9 cellular contexts compared by ENCODE assay signal in the genomic region with DNA sequence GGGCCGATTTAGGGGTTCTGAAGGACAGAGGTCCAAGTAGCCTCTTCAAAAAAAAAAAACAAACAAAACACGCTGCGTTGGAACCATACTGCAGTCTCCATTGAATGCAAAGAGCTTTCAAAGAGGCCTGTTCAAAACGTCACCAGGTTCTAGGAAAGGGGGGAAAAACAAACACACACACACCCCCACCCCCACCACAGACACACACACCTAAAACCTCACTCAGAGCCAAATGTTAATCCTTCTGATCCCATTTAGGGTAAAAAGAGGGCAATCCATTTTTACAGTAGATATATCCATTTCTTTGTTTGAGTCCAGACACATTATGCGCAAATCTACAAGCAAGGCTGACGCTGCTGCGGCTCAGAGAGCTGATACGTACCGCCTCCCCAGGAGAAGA. TPM values are rescaled to one million over a fixed set of nuclear protein-coding genes. Genes with fewer than 3 reads are reported as not detected.
DNase-seq lines count a peak whose midpoint lies in the region; ATAC-seq and TF ChIP-seq lines count a peak whose summit lies in the region.
"Had no signal": no experiment of that assay in that cellular context is flagged by ENCODE, and none has a peak within 500 bp of the region (broad histone marks: within the 10 kb centered on the region; RNA-seq: fewer than 3 reads in every experiment).

No MANE protein-coding gene starts in this region.

- H3K27me3 Mint-ChIP-seq in IgD-negative memory B cell = peaks cover 9% of the 10 kb centered on the region
- no peaks in the 10 kb centered on the region for H3K27me3 Mint-ChIP-seq in MCF 10A (ENCODE audit: insufficient read depth, unreplicated experiment)
- peaks cover 0 to 5% (median 0%) of the 10 kb centered on the region in 3 donors for H3K27me3 Mint-ChIP-seq in naive B cell

- H3K4me3 Mint-ChIP-seq in IgD-negative memory B cell (peak overlapping the region; percentile 90 to 98 (median 94)), MCF 10A (ENCODE audit: unreplicated experiment) (peak overlapping the region; percentile 88), naive B cell (peak overlapping the region; percentile 91 to 98 (median 94))

- no peak for ATAC-seq in naive B cell (ENCODE audit: low read depth in 2 of 2)
- ATAC-seq in HG03432 (IDR thresholded peaks at IDR 0.05; ENCODE audit: unreplicated experiment) = no peak

- H3K4me1 ChIP-seq in BLaER1 treated with 17β-estradiol and CSF1 and Interleukin-3, amounts not matched to agents 10 nM and 100 nM = peaks cover 5 to 30% (median 14%) of the 10 kb centered on the region in 10 experiments; a peak in 16 of 20 replicates

- TF ChIP-seq CTCF in MCF 10A (IDR thresholded peaks at IDR 0.05; ENCODE audit: unreplicated experiment) = no peak

- H3K9ac ChIP-seq in BLaER1 treated with 17β-estradiol and CSF1 and Interleukin-3, amounts not matched to agents 10 nM and 100 nM = peak overlapping the region; percentile 56 to 96 (median 92)

- CTCF ChIA-PET in MCF 10A (lab: Yijun Ruan, JAX) = interaction anchor here (0.6 to 1.0 kb wide), 3 partner anchors 9 to 32 kb away, joined by 3 to 4 read pairs (median 3); no protein-coding TSS in a partner anchor

- peaks cover 6 to 25% (median 22%) of the 10 kb centered on the region in 3 donors for H3K4me1 Mint-ChIP-seq in IgD-negative memory B cell
- H3K4me1 Mint-ChIP-seq in MCF 10A (ENCODE audit: insufficient read depth, unreplicated experiment) = peaks cover 4% of the 10 kb centered on the region
- H3K4me1 Mint-ChIP-seq in naive B cell = peaks cover 16 to 44% (median 18%) of the 10 kb centered on the region in 3 donors

- H3K36me3 Mint-ChIP-seq in IgD-negative memory B cell (no peaks in the 10 kb centered on the region), MCF 10A (ENCODE audit: insufficient read depth, unreplicated experiment) (peaks cover 4% of the 10 kb centered on the region), naive B cell (no peaks in the 10 kb centered on the region)

- H3K9me3 ChIP-seq in BLaER1 treated with 17β-estradiol and CSF1 and Interleukin-3, amounts not matched to agents 10 nM and 100 nM (replicated peaks in 1 of 11) = no peaks in the 10 kb centered on the region

- peak overlapping the region in 9 of 11 experiments; percentile 0 to 95 (median 55); a peak in 11 of 22 replicates for H3K27ac ChIP-seq in BLaER1 treated with 17β-estradiol and CSF1 and Interleukin-3, amounts not matched to agents 10 nM and 100 nM

- H3K36me3 ChIP-seq in BLaER1 treated with 17β-estradiol and CSF1 and Interleukin-3, amounts not matched to agents 10 nM and 100 nM = peaks cover 0 to 24% (median 13%) of the 10 kb centered on the region in 11 experiments; a peak in 18 of 22 replicates

- no peaks in the 10 kb centered on the region for H3K27me3 ChIP-seq in BLaER1 treated with 17β-estradiol and CSF1 and Interleukin-3, amounts not matched to agents 10 nM and 100 nM

- DNase-seq in MCF 10A (ENCODE audit: unreplicated experiment) (no peak), naive B cell (no peak), H4 (ENCODE audit: low spot score) (no peak), kidney tubule cell (ENCODE audit: low spot score) (no peak), NOMO-1 (lab: John Stamatoyannopoulos, UW; ENCODE audit: unreplicated experiment in 2 of 2) (no peak)
- DNase-seq: stimulated activated CD4-positive, alpha-beta T cell treated with anti-CD3 and anti-CD28 coated beads, Interleukin-12 subunit alpha, Interleukin-12 subunit beta, amount 100 ng/mL, for 4 hours had no signal

- intact Hi-C loops in MCF 10A (cut with micrococcal nuclease) = no loop called here

- no TSS peak for BruUV-seq in MCF 10A (replicated peaks; lab: Mats Ljungman, UMichigan)

- peaks cover 0 to 57% (median 44%) of the 10 kb centered on the region in 11 experiments; a peak in 19 of 22 replicates for H4K20me1 ChIP-seq in BLaER1 treated with 17β-estradiol and CSF1 and Interleukin-3, amounts not matched to agents 10 nM and 100 nM

- POLR2A ChIA-PET in MCF 10A (lab: Yijun Ruan, JAX) = interaction anchor here (1.8 to 6.6 kb wide), 4 partner anchors 28 to 187 kb away, joined by 5 to 48 read pairs (median 10); a partner anchor contains a TSS

- H3K27ac Mint-ChIP-seq in IgD-negative memory B cell = peak overlapping the region; percentile 4 to 96 (median 96)
- H3K27ac Mint-ChIP-seq in MCF 10A (ENCODE audit: low read depth, unreplicated experiment) = peak overlapping the region; percentile 36
- peak overlapping the region; percentile 73 to 97 (median 94) for H3K27ac Mint-ChIP-seq in naive B cell

- H3K4me3 ChIP-seq in BLaER1 treated with 17β-estradiol and CSF1 and Interleukin-3, amounts not matched to agents 10 nM and 100 nM = peak overlapping the region; percentile 66 to 82 (median 72)

- H3K9me3 Mint-ChIP-seq in IgD-negative memory B cell (no peaks in the 10 kb centered on the region), MCF 10A (ENCODE audit: unreplicated experiment) (no peaks in the 10 kb centered on the region), naive B cell (no peaks in the 10 kb centered on the region)

- H3K4me2 ChIP-seq in BLaER1 treated with 17β-estradiol and CSF1 and Interleukin-3, amounts not matched to agents 10 nM and 100 nM = peak overlapping the region; percentile 55 to 88 (median 78)

RNA-seq across cellular contexts. Expression of a gene that starts 1.4 kb away (rescaled TPM):
- polyA plus RNA-seq in IgD-negative memory B cell = 7.1 TPM
- 12.5 and 16.1 TPM in 2 replicates for total RNA-seq in MCF 10A (2022)
- polyA plus RNA-seq in naive B cell (ENCODE audit: low read depth in 6 of 6) = 1 to 10 TPM; 4.2 to 9.4 (median 7.1) TPM
- total RNA-seq in H4 (2014; rRNA removed; shearing (Covaris generic)) = 5.5 and 9.1 TPM in 2 replicates

RNA-seq across cellular contexts. Expression of a gene that starts 30.4 kb away (rescaled TPM):
- polyA plus RNA-seq in IgD-negative memory B cell (65.2 TPM), naive B cell (ENCODE audit: low read depth in 6 of 6) (10 to 100 TPM; 61.8 to 98.9 (median 75.6) TPM)
- 52.2 and 66.9 TPM in 2 replicates for total RNA-seq in MCF 10A (2022)
- 37.5 and 52.1 TPM in 2 replicates for total RNA-seq in H4 (2014; rRNA removed; shearing (Covaris generic))

RNA-seq across cellular contexts. Expression of a gene that starts 39.6 kb away (rescaled TPM):
- polyA plus RNA-seq in IgD-negative memory B cell = 24.0 TPM
- total RNA-seq in MCF 10A (2022) = 23.6 and 27.1 TPM in 2 replicates
- 10 to 100 TPM in 5 of 6 donors, 1 to 10 TPM in 1; 5.3 to 26.8 (median 20.7) TPM for polyA plus RNA-seq in naive B cell (ENCODE audit: low read depth in 6 of 6)
- total RNA-seq in H4 (2014; rRNA removed; shearing (Covaris generic)) = 49.7 and 62.8 TPM in 2 replicates

Comparison
In these comparisons a context has a peak if more than half of its experiments do, and no peak if none do; other contexts are left out.
1. H3K27ac Mint-ChIP-seq: peak in every context shown above with its lines; median percentile 96 in IgD-negative memory B cell; 94 in naive B cell; 36 in MCF 10A.